ENCODE assay signal across 26 cellular contexts in genomic region chr18:30683836-30684235, GRCh38.
"Had no signal": no experiment of that assay in that cellular context is flagged by ENCODE, and none has a peak within 500 bp of the region (broad histone marks: within the 10 kb centered on the region; RNA-seq: fewer than 3 reads in every experiment).

No MANE protein-coding gene starts in this region.

- H2AFZ ChIP-seq: hepatocyte had no signal

- H3K4me3 ChIP-seq: colonic mucosa, esophagus squamous epithelium, gastrocnemius medialis, heart left ventricle, hepatocyte, left lung, lower lobe of right lung, mucosa of descending colon had no signal

- H3K9me3 ChIP-seq: colonic mucosa, esophagus squamous epithelium, gastrocnemius medialis, heart left ventricle, left lung, lower lobe of right lung, mucosa of descending colon had no signal

- H3K36me3 ChIP-seq: colonic mucosa, esophagus squamous epithelium, gastrocnemius medialis, heart left ventricle, left lung, lower lobe of right lung had no signal

- H3K27me3 ChIP-seq: colonic mucosa, esophagus squamous epithelium, gastrocnemius medialis, heart left ventricle, hepatocyte, left lung had no signal

- H3K4me2 ChIP-seq: hepatocyte had no signal

- H3K27ac ChIP-seq: colonic mucosa, epithelial cell of prostate, gastrocnemius medialis, heart left ventricle, hepatocyte, left lung, lower lobe of right lung had no signal

- FAIRE-seq: endometrium, kidney had no signal

- DNase-seq: colonic mucosa; cortex of kidney; effector CD8-positive, alpha-beta T cell; effector memory CD8-positive, alpha-beta T cell; endodermal cell; erythroblast; esophagus squamous epithelium; foreskin fibroblast; foreskin melanocyte; gastrocnemius medialis; heart left ventricle; hypothalamus; immature natural killer cell; islet precursor cell; kidney; kidney glomerular epithelial cell; left lung; left ventricle myocardium superior; lower lobe of right lung; mesenchymal stem cell; mucosa of descending colon; naive thymus-derived CD4-positive, alpha-beta T cell had no signal

- ATAC-seq: effector memory CD8-positive, alpha-beta T cell; esophagus mucosa; gastrocnemius medialis; heart left ventricle; left lung; left ventricle myocardium superior; lower lobe of right lung; mucosa of descending colon; naive thymus-derived CD4-positive, alpha-beta T cell had no signal

- H3K4me1 ChIP-seq: colonic mucosa, esophagus squamous epithelium, gastrocnemius medialis, heart left ventricle, left lung, lower lobe of right lung had no signal

- H3K79me2 ChIP-seq: hepatocyte had no signal
